In genomic region chr4:54423066-54423465, GRCh38 we compare ENCODE assay signal across 1 cellular context.
TF ChIP-seq lines count a peak whose summit lies in the region.

No MANE protein-coding gene starts in this region.

TF ChIP-seq in IMR-90, 13 proteins besides CTCF, POLR2A, EP300 and RAD21:
- no peak for TF ChIP-seq NFE2L2 (IDR thresholded peaks at IDR 0.05; ENCODE audit: low read depth, low read length)
- no peak for TF ChIP-seq FOS (IDR thresholded peaks at IDR 0.05; ENCODE audit: low read depth, low read length)
- no peak for TF ChIP-seq MXI1 (IDR thresholded peaks at IDR 0.05; ENCODE audit: borderline replicate concordance, low read depth, low read length)
- no peak for TF ChIP-seq USF2 (IDR thresholded peaks at IDR 0.05; ENCODE audit: low read depth, low read length)
- no peak for TF ChIP-seq MAFK (IDR thresholded peaks at IDR 0.05; ENCODE audit: low read depth, low read length)
- TF ChIP-seq CEBPB (IDR thresholded peaks at IDR 0.05; ENCODE audit: low read depth, low read length): no peak
- TF ChIP-seq RFX5 (IDR thresholded peaks at IDR 0.05; ENCODE audit: low read depth, low read length): no peak
